ENCODE assay signal across 9 cellular contexts in the genomic region with DNA sequence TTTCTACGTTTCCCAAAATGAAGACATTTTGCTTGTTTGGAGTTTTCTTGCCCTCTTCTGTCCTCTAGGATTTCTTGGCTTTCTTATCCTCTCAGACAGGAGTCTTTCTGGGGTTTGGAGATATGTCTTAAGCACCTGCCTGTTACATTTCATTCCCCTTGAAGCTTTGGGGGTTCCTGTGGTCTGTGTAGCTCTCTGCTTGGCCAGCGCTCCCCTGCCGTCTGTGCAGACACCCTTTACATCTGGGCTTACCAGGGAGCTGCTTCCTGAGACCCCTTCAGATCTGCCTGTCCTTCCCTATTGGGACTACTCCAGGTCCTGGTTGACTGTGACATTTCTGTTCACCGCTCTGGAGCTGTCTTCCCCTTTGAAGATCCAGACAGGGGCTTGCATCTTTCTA.
"Had no signal": no experiment of that assay in that cellular context is flagged by ENCODE, and none has a peak within 500 bp of the region (broad histone marks: within the 10 kb centered on the region; RNA-seq: fewer than 3 reads in every experiment).

No MANE protein-coding gene starts in this region.

- H3K9ac ChIP-seq: GM23248, KMS-11 had no signal

- H3K9me3 ChIP-seq: HAP-1 had no signal

- H3K27ac Mint-ChIP-seq: HFFc6, IgD-negative memory B cell had no signal

- H3K4me2 ChIP-seq: KMS-11 had no signal

- DNase-seq: GOT3, H7, KBM-7 had no signal

- H3K4me3 Mint-ChIP-seq: HFFc6, IgD-negative memory B cell had no signal

- H3K36me3 ChIP-seq: HAP-1 had no signal

- H3K4me3 ChIP-seq: GM23248, HAP-1 had no signal

- H3K27ac ChIP-seq: GM23248, HL-60, KMS-11 had no signal

- H3K4me1 ChIP-seq: HAP-1 had no signal

- H2AFZ ChIP-seq: GM23248 had no signal
